Comparison of ENCODE assay signal across 8 cellular contexts in the genomic region with DNA sequence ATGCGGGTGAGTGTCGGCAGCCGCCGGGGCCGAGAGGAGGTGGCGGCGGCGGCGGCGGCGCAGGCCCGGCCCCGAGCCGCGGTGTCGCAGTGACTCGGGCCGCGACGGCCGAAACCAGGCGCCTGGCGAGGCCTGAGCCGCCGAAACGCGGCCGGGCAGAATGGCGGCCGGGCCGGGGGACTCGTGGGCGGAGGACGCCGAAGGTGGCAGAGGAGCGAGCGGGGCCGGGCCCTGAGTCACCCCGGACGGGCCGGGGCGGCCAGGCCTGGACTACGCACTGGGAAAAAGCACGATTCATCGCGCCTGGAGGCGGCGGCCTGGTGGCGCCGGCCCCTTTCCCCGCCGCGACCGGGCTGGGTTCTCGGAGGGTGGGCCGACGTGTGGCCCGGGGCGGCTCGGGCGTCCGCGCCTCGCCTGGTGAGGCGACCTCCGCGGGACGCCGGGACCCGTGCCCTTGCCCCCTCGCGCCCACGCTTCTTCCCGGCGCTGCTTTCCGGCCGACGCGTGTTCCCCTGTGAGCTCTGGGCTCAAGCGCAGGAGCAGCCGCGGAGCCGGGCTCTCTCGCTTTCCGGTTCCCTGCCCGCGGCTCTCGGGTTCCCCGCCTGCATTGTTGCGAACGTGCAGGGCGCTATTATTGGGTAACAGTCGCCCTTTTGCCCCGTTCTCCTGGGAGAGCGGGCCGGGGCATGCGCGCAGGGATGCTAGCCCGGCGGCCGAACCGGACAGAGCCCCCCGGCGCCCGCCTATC. TPM values are rescaled to one million over a fixed set of nuclear protein-coding genes. Genes with fewer than 3 reads are reported as not detected.
DNase-seq lines count a peak whose midpoint lies in the region; ATAC-seq lines count a peak whose summit lies in the region.

No MANE protein-coding gene starts in this region.

- ATAC-seq in GM19035 (IDR thresholded peaks at IDR 0.05; ENCODE audit: unreplicated experiment) (peak; percentile 39), HG03139 (IDR thresholded peaks at IDR 0.05; ENCODE audit: unreplicated experiment) (peak; percentile 39), left ventricle myocardium superior (peak; percentile 63)

- peak overlapping the region; percentile 74 for H3K4me3 Mint-ChIP-seq in activated naive CD8-positive, alpha-beta T cell treated with anti-CD3 and anti-CD28 coated beads for 36 hours

- no peaks in the 10 kb centered on the region for H3K27me3 Mint-ChIP-seq in activated naive CD8-positive, alpha-beta T cell treated with anti-CD3 and anti-CD28 coated beads for 36 hours

- intact Hi-C loops in left ventricle myocardium superior (cut with micrococcal nuclease), result no loop called here

- peak; percentile 83 for DNase-seq in CD1c-positive myeloid dendritic cell (ENCODE audit: extremely low spot score)
- DNase-seq in SHP77 treated with DMSO at 0.1 percent for 48 hours (lab: John Stamatoyannopoulos, UW), result peak; percentile 3
- DNase-seq in activated naive CD8-positive, alpha-beta T cell treated with anti-CD3 and anti-CD28 coated beads for 36 hours, result peak; percentile 77
- peak; percentile 73 for DNase-seq in left ventricle myocardium superior
- peak; percentile 83 for DNase-seq in retina
- DNase-seq in DMS79 treated with DMSO at 0.1 percent for 48 hours (lab: John Stamatoyannopoulos, UW), result no peak

- H3K36me3 Mint-ChIP-seq in activated naive CD8-positive, alpha-beta T cell treated with anti-CD3 and anti-CD28 coated beads for 36 hours, result peaks cover 20% of the 10 kb centered on the region

- no peaks in the 10 kb centered on the region for H3K9me3 Mint-ChIP-seq in activated naive CD8-positive, alpha-beta T cell treated with anti-CD3 and anti-CD28 coated beads for 36 hours

- H3K4me1 Mint-ChIP-seq in activated naive CD8-positive, alpha-beta T cell treated with anti-CD3 and anti-CD28 coated beads for 36 hours, result peaks cover 56% of the 10 kb centered on the region

- H3K27ac Mint-ChIP-seq in activated naive CD8-positive, alpha-beta T cell treated with anti-CD3 and anti-CD28 coated beads for 36 hours, result peak overlapping the region; percentile 85

RNA-seq across cellular contexts. Expression of gene CUL1, which starts 0.5 kb away (rescaled TPM):
- total RNA-seq in activated naive CD8-positive, alpha-beta T cell treated with anti-CD3 and anti-CD28 coated beads for 36 hours, result 10 to 100 TPM; 72.7 to 75.3 TPM
- 48.7 TPM for total RNA-seq in left ventricle myocardium superior
